In the genomic region with DNA sequence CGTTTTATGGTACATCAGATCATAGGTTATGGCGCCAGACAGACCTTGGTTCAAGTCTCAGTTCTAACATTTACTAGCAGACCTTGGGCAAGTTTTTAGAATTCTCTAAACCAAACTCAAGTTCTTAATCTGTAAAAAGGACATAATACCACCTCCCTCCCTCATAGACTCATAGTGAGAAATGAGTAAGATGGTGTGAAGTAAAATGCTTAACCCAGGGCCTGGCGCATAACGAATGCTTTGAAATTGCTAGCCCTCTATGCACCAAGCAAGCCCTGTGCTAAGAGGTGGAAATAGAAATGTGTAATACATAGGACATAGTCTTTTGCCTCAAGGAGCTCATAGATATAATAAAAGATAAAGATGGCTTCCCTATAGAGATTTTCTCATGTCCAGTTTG, we compare ENCODE assay signal across 14 cellular contexts. TPM values are rescaled to one million over a fixed set of nuclear protein-coding genes. Genes with fewer than 3 reads are reported as not detected.
A peak's percentile ranks its signal among the peaks of the same experiment; 100 is the strongest.
DNase-seq lines count a peak whose midpoint lies in the region; ATAC-seq lines count a peak whose summit lies in the region.
"Had no signal": no experiment of that assay in that cellular context is flagged by ENCODE, and none has a peak within 500 bp of the region (broad histone marks: within the 10 kb centered on the region; RNA-seq: fewer than 3 reads in every experiment).

No MANE protein-coding gene starts in this region.

- DNase-seq in activated CD4-positive, alpha-beta T cell treated with anti-CD3 and anti-CD28 coated beads for 36 hours: no peak
- no peak for DNase-seq in activated CD4-positive, alpha-beta T cell treated with anti-CD3 and anti-CD28 coated beads, Interleukin-2, amount 50 U/mL, for 48 hours
- no peak for DNase-seq in activated naive CD4-positive, alpha-beta T cell treated with anti-CD3 and anti-CD28 coated beads, Interleukin-2, amount 50 U/mL, for 72 hours (ENCODE audit: low spot score in 2 of 2)
- no peak for DNase-seq in activated naive CD4-positive, alpha-beta T cell (lab: John Stamatoyannopoulos, UW)
- no peak for DNase-seq in stimulated activated effector memory CD8-positive, alpha-beta T cell treated with anti-CD3 and anti-CD28 coated beads, Interleukin-12 subunit alpha, Interleukin-12 subunit beta, amount 100 ng/mL, for 72 hours (ENCODE audit: low spot score in 2 of 2)
- DNase-seq: AML-193; Caco-2; Calu3; CD4-positive, alpha-beta T cell; CD8-positive, alpha-beta T cell; DMS79 treated with DMSO at 0.1 percent for 48 hours; GF-D8 had no signal

- POLR2A ChIA-PET in activated CD4-positive, alpha-beta T cell treated with anti-CD3 and anti-CD28 coated beads for 36 hours (lab: Charles Lee): no interaction called here

- no peaks in the 10 kb centered on the region for H3K36me3 Mint-ChIP-seq in activated CD4-positive, alpha-beta T cell treated with anti-CD3 and anti-CD28 coated beads for 36 hours (ENCODE audit: low read depth)
- H3K36me3 Mint-ChIP-seq in activated naive CD4-positive, alpha-beta T cell treated with anti-CD3 and anti-CD28 coated beads, Interleukin-2, amount 50 U/mL, for 72 hours: peaks cover 0 to 4% of the 10 kb centered on the region in 2 donors
- no peaks in the 10 kb centered on the region for H3K36me3 Mint-ChIP-seq in stimulated activated effector memory CD8-positive, alpha-beta T cell treated with anti-CD3 and anti-CD28 coated beads, Interleukin-12 subunit alpha, Interleukin-12 subunit beta, amount 100 ng/mL, for 72 hours
- H3K36me3 Mint-ChIP-seq: CD8-positive, alpha-beta T cell had no signal

- peaks cover 9% of the 10 kb centered on the region for H3K27me3 Mint-ChIP-seq in activated CD4-positive, alpha-beta T cell treated with anti-CD3 and anti-CD28 coated beads for 36 hours

- ATAC-seq in activated CD4-positive, alpha-beta T cell treated with anti-CD3 and anti-CD28 coated beads for 36 hours: peak; percentile 61
- ATAC-seq in activated naive CD4-positive, alpha-beta T cell treated with anti-CD3 and anti-CD28 coated beads, Interleukin-2, amount 50 U/mL, for 72 hours: peak; percentile 44 to 94
- peak; percentile 89 for ATAC-seq in stimulated activated effector memory CD8-positive, alpha-beta T cell treated with anti-CD3 and anti-CD28 coated beads, Interleukin-12 subunit alpha, Interleukin-12 subunit beta, amount 100 ng/mL, for 72 hours
- ATAC-seq: A549; CD8-positive, alpha-beta T cell had no signal

- H3K9me3 Mint-ChIP-seq in activated CD4-positive, alpha-beta T cell treated with anti-CD3 and anti-CD28 coated beads for 36 hours (ENCODE audit: low read depth): peaks cover 3% of the 10 kb centered on the region
- peaks cover 0 to 4% of the 10 kb centered on the region in 2 donors for H3K9me3 Mint-ChIP-seq in activated naive CD4-positive, alpha-beta T cell treated with anti-CD3 and anti-CD28 coated beads, Interleukin-2, amount 50 U/mL, for 72 hours
- no peaks in the 10 kb centered on the region for H3K9me3 Mint-ChIP-seq in stimulated activated effector memory CD8-positive, alpha-beta T cell treated with anti-CD3 and anti-CD28 coated beads, Interleukin-12 subunit alpha, Interleukin-12 subunit beta, amount 100 ng/mL, for 72 hours
- H3K9me3 Mint-ChIP-seq: CD4-positive, alpha-beta T cell; CD8-positive, alpha-beta T cell had no signal

- no peaks in the 10 kb centered on the region for H3K4me1 Mint-ChIP-seq in activated CD4-positive, alpha-beta T cell treated with anti-CD3 and anti-CD28 coated beads for 36 hours
- no peaks in the 10 kb centered on the region for H3K4me1 Mint-ChIP-seq in stimulated activated effector memory CD8-positive, alpha-beta T cell treated with anti-CD3 and anti-CD28 coated beads, Interleukin-12 subunit alpha, Interleukin-12 subunit beta, amount 100 ng/mL, for 72 hours
- H3K4me1 Mint-ChIP-seq: B cell had no signal

- H3K4me3 Mint-ChIP-seq in activated CD4-positive, alpha-beta T cell treated with anti-CD3 and anti-CD28 coated beads for 36 hours: no peak overlapping the region
- H3K4me3 Mint-ChIP-seq in stimulated activated effector memory CD8-positive, alpha-beta T cell treated with anti-CD3 and anti-CD28 coated beads, Interleukin-12 subunit alpha, Interleukin-12 subunit beta, amount 100 ng/mL, for 72 hours: no peak overlapping the region
- H3K4me3 Mint-ChIP-seq: B cell; CD4-positive, alpha-beta T cell; CD8-positive, alpha-beta T cell had no signal

- no peak overlapping the region for H3K27ac Mint-ChIP-seq in activated CD4-positive, alpha-beta T cell treated with anti-CD3 and anti-CD28 coated beads for 36 hours
- no peak overlapping the region for H3K27ac Mint-ChIP-seq in activated naive CD4-positive, alpha-beta T cell treated with anti-CD3 and anti-CD28 coated beads, Interleukin-2, amount 50 U/mL, for 72 hours
- H3K27ac Mint-ChIP-seq in stimulated activated effector memory CD8-positive, alpha-beta T cell treated with anti-CD3 and anti-CD28 coated beads, Interleukin-12 subunit alpha, Interleukin-12 subunit beta, amount 100 ng/mL, for 72 hours: no peak overlapping the region
- H3K27ac Mint-ChIP-seq: B cell; CD4-positive, alpha-beta T cell; CD8-positive, alpha-beta T cell had no signal

- intact Hi-C loops in activated CD4-positive, alpha-beta T cell treated with anti-CD3 and anti-CD28 coated beads for 36 hours (cut with DNase I, micrococcal nuclease): no loop called here

- CTCF ChIA-PET in activated CD4-positive, alpha-beta T cell treated with anti-CD3 and anti-CD28 coated beads for 36 hours (lab: Charles Lee): no interaction called here

RNA-seq across cellular contexts. Expression of gene SLC35B4, which starts 17.7 kb away (rescaled TPM):
- total RNA-seq in activated CD4-positive, alpha-beta T cell treated with anti-CD3 and anti-CD28 coated beads for 36 hours: 10 to 100 TPM; 13.6 to 15.5 TPM
- total RNA-seq in activated naive CD4-positive, alpha-beta T cell treated with anti-CD3 and anti-CD28 coated beads, Interleukin-2, amount 50 U/mL, for 72 hours: 10 to 100 TPM in 1 of 2 donors, 1 to 10 TPM in 1; 6.4 to 15.4 TPM
